ENCODE assay signal across 23 cellular contexts in genomic region chr9:132703336-132703735, GRCh38. TPM values are rescaled to one million over a fixed set of nuclear protein-coding genes. Genes with fewer than 3 reads are reported as not detected.
DNase-seq lines count a peak whose midpoint lies in the region; ATAC-seq and TF ChIP-seq lines count a peak whose summit lies in the region.
"Had no signal": no experiment of that assay in that cellular context is flagged by ENCODE, and none has a peak within 500 bp of the region (broad histone marks: within the 10 kb centered on the region; RNA-seq: fewer than 3 reads in every experiment).

No MANE protein-coding gene starts in this region.

- BruUV-seq in PC-3 (replicated peaks; lab: Mats Ljungman, UMichigan), result no TSS peak

- H3F3A ChIP-seq in PC-3 (ENCODE audit: low read length, unreplicated experiment), result peaks cover 3% of the 10 kb centered on the region

- CTCF ChIA-PET in PC-3 (lab: Charles Lee), result no interaction called here

- peak; percentile 74 for DNase-seq in ELR (ENCODE audit: low read depth)
- peak; percentile 56 for DNase-seq in PC-3
- DNase-seq in non-pigmented ciliary epithelial cell (ENCODE audit: low read depth), result peak; percentile 34
- no peak for DNase-seq in activated CD4-positive, alpha-beta T cell treated with anti-CD3 and anti-CD28 coated beads, Interleukin-2, amount 50 U/mL, for 1 hour
- no peak for DNase-seq in T1000 (lab: John Stamatoyannopoulos, UW)
- no peak for DNase-seq in activated naive CD4-positive, alpha-beta T cell treated with anti-CD3 and anti-CD28 coated beads, Interleukin-2, amount 50 U/mL, for 16 hours
- DNase-seq in T-helper 9 cell, result no peak
- DNase-seq: activated T-cell treated with anti-CD3 and anti-CD28 coated beads, Interleukin-2, amount 50 U/mL, for 1 hour; adrenal gland; AML-193; CD4-positive, alpha-beta memory T cell; effector memory CD4-positive, alpha-beta T cell; gastrocnemius medialis; hippocampal formation; left ventricle myocardium inferior; natural killer cell; NCI-H1092 treated with DMSO at 0.1 percent for 48 hours; NCI-H187 treated with DMSO at 0.1 percent for 48 hours; NCI-H69; small intestine had no signal

- H3K36me3 ChIP-seq in PC-3 (ENCODE audit: low read depth, low read length), result no peaks in the 10 kb centered on the region
- H3K36me3 ChIP-seq: adrenal gland, esophagus muscularis mucosa, gastrocnemius medialis, left ventricle myocardium inferior had no signal

- H3K79me2 ChIP-seq in PC-3 (ENCODE audit: low read length), result no peaks in the 10 kb centered on the region

- no peak overlapping the region for H3K9ac ChIP-seq in PC-3 (ENCODE audit: low read length)

- H3K27ac ChIP-seq in PC-3 (ENCODE audit: low read length), result no peak overlapping the region
- H3K27ac ChIP-seq: adrenal gland, esophagus muscularis mucosa, gastrocnemius medialis, left ventricle myocardium inferior had no signal

- ATAC-seq in PC-3, result peak; percentile 93
- ATAC-seq in esophagus mucosa, result peak; percentile 82
- ATAC-seq: gastrocnemius medialis, GM23338, natural killer cell had no signal

- no peaks in the 10 kb centered on the region for H3K9me2 ChIP-seq in PC-3 (replicated peaks; ENCODE audit: low read length)

- no peak for TF ChIP-seq CTCF in PC-3 (conservative IDR thresholded peaks at IDR 0.05; ENCODE audit: low read depth, low read length)

- H3K4me2 ChIP-seq in PC-3 (ENCODE audit: low read length), result 0 out of 2 replicates have a peak overlapping the region, but pooled peaks have one; percentile 22
- H3K4me2 ChIP-seq: GM23338 had no signal

- no peak overlapping the region for H3K4me3 ChIP-seq in PC-3 (ENCODE audit: low read length)
- H3K4me3 ChIP-seq: adrenal gland, esophagus muscularis mucosa, gastrocnemius medialis, GM23338, left ventricle myocardium inferior had no signal

- no peak overlapping the region for H2AFZ ChIP-seq in PC-3 (ENCODE audit: low read length)
- H2AFZ ChIP-seq: GM23338 had no signal

- H4K20me1 ChIP-seq in PC-3 (ENCODE audit: low read length), result no peaks in the 10 kb centered on the region

- POLR2A ChIA-PET in PC-3 (lab: Charles Lee; ENCODE audit: unreplicated experiment), result interaction anchor here (0.6 kb wide), 1 partner anchor 33 kb away, joined by 5 read pairs; no protein-coding TSS in a partner anchor

- intact Hi-C loops in PC-3 (cut with micrococcal nuclease), result no loop called here

- peaks cover 3% of the 10 kb centered on the region; the same call in 1 of the 2 replicates for H3K9me3 ChIP-seq in PC-3 (ENCODE audit: low read length)
- H3K9me3 ChIP-seq: adrenal gland, gastrocnemius medialis had no signal

- no peaks in the 10 kb centered on the region for H3K27me3 ChIP-seq in PC-3 (ENCODE audit: low read length)
- H3K27me3 ChIP-seq: adrenal gland had no signal

- H3K4me1 ChIP-seq in PC-3 (ENCODE audit: insufficient read depth, low read length), result 0 out of 2 replicates have a peak, but pooled peaks cover 4% of the 10 kb centered on the region
- H3K4me1 ChIP-seq: adrenal gland, gastrocnemius medialis, left ventricle myocardium inferior had no signal

RNA-seq across cellular contexts. Expression of gene GTF3C4, which starts 33.1 kb away (rescaled TPM):
- total RNA-seq in PC-3 (2014; rRNA removed), result 9.8 and 11.9 TPM in 2 replicates
- 12.8 TPM for total RNA-seq in esophagus mucosa

RNA-seq across cellular contexts. Expression of gene DDX31, which starts 33.6 kb away (rescaled TPM):
- 14.2 and 14.6 TPM in 2 replicates for total RNA-seq in PC-3 (2014; rRNA removed)
- total RNA-seq in esophagus mucosa, result 6.4 TPM

Comparison
In these comparisons a context has a peak if more than half of its experiments do, and no peak if none do; other contexts are left out.
1. DNase-seq: peak in ELR (single experiment), PC-3 (single experiment) and non-pigmented ciliary epithelial cell (single experiment); none in activated CD4-positive, alpha-beta T cell treated with anti-CD3 and anti-CD28 coated beads, Interleukin-2, amount 50 U/mL, for 1 hour (single experiment), T1000 (single experiment), activated naive CD4-positive, alpha-beta T cell treated with anti-CD3 and anti-CD28 coated beads, Interleukin-2, amount 50 U/mL, for 16 hours (single experiment) and T-helper 9 cell (single experiment).